Comparison of ENCODE assay signal across 8 cellular contexts in the genomic region with DNA sequence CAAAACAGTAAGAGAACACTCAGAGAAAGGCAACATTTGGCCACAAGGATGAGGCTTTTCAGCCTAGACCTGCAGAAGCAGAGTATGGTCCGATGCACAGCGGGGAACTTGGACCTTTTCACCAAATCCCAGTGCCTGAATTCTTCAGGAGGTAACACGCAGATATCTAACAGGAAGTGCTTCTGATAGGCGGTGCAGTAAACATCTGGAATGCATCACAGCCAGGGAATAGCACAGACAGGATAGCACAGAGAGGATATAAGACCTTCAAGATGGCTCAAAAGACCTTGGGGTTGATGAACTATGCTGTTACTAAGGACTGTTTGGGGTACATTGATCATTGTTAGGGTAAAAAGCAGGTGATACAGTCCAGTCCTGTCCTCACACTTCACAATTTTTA. TPM values are rescaled to one million over a fixed set of nuclear protein-coding genes. Genes with fewer than 3 reads are reported as not detected.
A peak's percentile ranks its signal among the peaks of the same experiment; 100 is the strongest.
DNase-seq lines count a peak whose midpoint lies in the region; ATAC-seq, FAIRE-seq and TF ChIP-seq lines count a peak whose summit lies in the region.

No MANE protein-coding gene starts in this region.

- H3K4me3 Mint-ChIP-seq in memory B cell, result peak overlapping the region; percentile 97

- no peak for DNase-seq in heart left ventricle
- no peak for DNase-seq in left ventricle myocardium superior
- no peak for DNase-seq in K562 (ENCODE audit: extremely low read depth in 1 of 4, low spot score in 3 of 4)
- DNase-seq in memory B cell (ENCODE audit: low spot score in 2 of 2), result no peak
- no peak for DNase-seq in dermis blood vessel endothelial cell
- no peak for DNase-seq in T1000 (lab: John Stamatoyannopoulos, UW)
- no peak for DNase-seq in COLO829 (ENCODE audit: low spot score)

- POLR2A ChIA-PET in K562 (lab: Yijun Ruan, JAX), result interaction anchor here (1.1 to 1.3 kb wide), 2 partner anchors 34 to 72 kb away, joined by 3 to 5 read pairs; no protein-coding TSS in a partner anchor

- no peaks in the 10 kb centered on the region for H3K9me3 Mint-ChIP-seq in memory B cell

- H3K27me3 Mint-ChIP-seq in memory B cell, result no peaks in the 10 kb centered on the region

- FAIRE-seq in K562 (lab: Jason Lieb, UNC), result no peak

- BruUV-seq in K562 (replicated peaks; lab: Mats Ljungman, UMichigan), result no TSS peak

- CTCF ChIA-PET in K562 (lab: Yijun Ruan, JAX; ENCODE audit: low intra/inter-chr PET ratio), result no interaction called here

- intact Hi-C loops in heart left ventricle (cut with DNase I) (loop anchor here in 8 of 10 donors (2.0 to 10.0 kb wide), 6 partner anchors 55 to 129 kb away; partner anchors contain the start of genes ASTL (in 4 of the 8), STARD7 (in 3 of the 8) and DUSP2 (in 1 of the 8)), left ventricle myocardium superior (cut with micrococcal nuclease) (no loop called here), K562 (cut with micrococcal nuclease) (loop anchor here (10.0 kb wide), 1 partner anchor 241 kb away; the partner anchor contains the start of gene NEURL3)

- H3K4me1 ChIP-seq in heart left ventricle (peaks cover 33 to 75% (median 68%) of the 10 kb centered on the region in 12 donors), K562 (replicated peaks in 1 of 2; ENCODE audit: control insufficient read depth in 2 of 2, insufficient read depth in 2 of 2, low read length in 2 of 2) (peaks cover 36 to 37% of the 10 kb centered on the region in 2 experiments), urinary bladder (ENCODE audit: insufficient read depth) (no peaks in the 10 kb centered on the region)

- in situ Hi-C loops in K562 (cut with MboI), result no loop called here

- H3K9me1 ChIP-seq in K562 (ENCODE audit: control insufficient read depth, insufficient read depth, low read length), result peaks cover 4% of the 10 kb centered on the region

- TF ChIP-seq CTCF in heart left ventricle (IDR thresholded peaks at IDR 0.05) (no peak), K562 (IDR thresholded peaks at IDR 0.05 in 2 of 3, conservative IDR thresholded peaks at IDR 0.05 in 1 of 3; ENCODE audit: insufficient read depth in 2 of 3, low read depth in 1 of 3, low read length in 3 of 3) (no peak)

- WGBS in heart left ventricle, 4 donors, result 17 to 24% (median 23%) methylated on average over 4 of the region's 4 CpGs
- 56% methylated on average over 4 of the region's 4 CpGs for WGBS in K562 (ENCODE audit: insufficient coverage, low coverage, missing lambda C conversion rate)
- 32% methylated on average over 4 of the region's 4 CpGs for WGBS in urinary bladder

- no peak overlapping the region for H2AFZ ChIP-seq in K562 (ENCODE audit: low read depth, low read length)

- H3K4me3 ChIP-seq in heart left ventricle, result peak overlapping the region in 11 of 12 donors; percentile 72 to 100 (median 90)
- peak overlapping the region; percentile 84; the same call in 1 of the 2 replicates for H3K4me3 ChIP-seq in K562
- peak overlapping the region; percentile 77 for H3K4me3 ChIP-seq in urinary bladder (ENCODE audit: low read depth, low read length)

- ATAC-seq in heart left ventricle (no peak), left ventricle myocardium superior (no peak), K562 (no peak), memory B cell (ENCODE audit: low read depth) (no peak)

- H3K9me3 ChIP-seq in heart left ventricle (no peaks in the 10 kb centered on the region), K562 (replicated peaks; ENCODE audit: control insufficient read depth, insufficient read depth, low read depth, low read length) (no peaks in the 10 kb centered on the region)

- H4K20me1 ChIP-seq in K562 (replicated peaks; ENCODE audit: control insufficient read depth, insufficient read depth, low read length), result 0 out of 2 replicates have a peak, but pooled peaks cover 16% of the 10 kb centered on the region

- peak overlapping the region; percentile 86 to 98 (median 95) for H3K27ac ChIP-seq in heart left ventricle
- no peak overlapping the region for H3K27ac ChIP-seq in K562 (ENCODE audit: extremely low read depth, low read depth, low read length)
- no peak overlapping the region for H3K27ac ChIP-seq in urinary bladder (ENCODE audit: low read depth)

- H3K4me1 Mint-ChIP-seq in memory B cell, result peaks cover 37% of the 10 kb centered on the region

- no peaks in the 10 kb centered on the region for H3K27me3 ChIP-seq in heart left ventricle
- no peaks in the 10 kb centered on the region for H3K27me3 ChIP-seq in K562 (ENCODE audit: control insufficient read depth in 2 of 2, insufficient read depth in 2 of 2, low read length in 2 of 2)

- H3K4me2 ChIP-seq in K562 (ENCODE audit: insufficient read depth, low read length), result peak overlapping the region; percentile 88

- no peak for TF ChIP-seq RAD21 in K562 (CRISPR knock-in tag; conservative IDR thresholded peaks at IDR 0.05 in 1 of 2, IDR thresholded peaks at IDR 0.05 in 1 of 2)

- peaks cover 8% of the 10 kb centered on the region for H3K36me3 Mint-ChIP-seq in memory B cell

- peak overlapping the region; percentile 66 to 86; a peak in 3 of 4 replicates for H3K9ac ChIP-seq in K562 (ENCODE audit: insufficient read depth in 1 of 2, low read depth in 2 of 2, low read length in 2 of 2)

- peaks cover 63% of the 10 kb centered on the region for H3K79me2 ChIP-seq in K562 (ENCODE audit: control insufficient read depth, insufficient read depth, low read length)

- H3K27ac Mint-ChIP-seq in memory B cell, result peak overlapping the region; percentile 60

- no peak for TF ChIP-seq EP300 in K562 (IDR thresholded peaks at IDR 0.05; ENCODE audit: low read length)

- H3K36me3 ChIP-seq in heart left ventricle (peaks cover 0 to 56% (median 47%) of the 10 kb centered on the region in 9 donors), K562 (ENCODE audit: control insufficient read depth, insufficient read depth, low read length) (peaks cover 54% of the 10 kb centered on the region), urinary bladder (ENCODE audit: insufficient read depth) (peaks cover 2% of the 10 kb centered on the region)

- no peak for TF ChIP-seq POLR2A in heart left ventricle (IDR thresholded peaks at IDR 0.05)
- no peak for TF ChIP-seq POLR2A in K562 (conservative IDR thresholded peaks at IDR 0.05)

RNA-seq across cellular contexts. Expression of gene TMEM127, which starts 1.7 kb away (rescaled TPM):
- total RNA-seq in heart left ventricle, result 100 to 1,000 TPM in 5 of 9 donors, 10 to 100 TPM in 4; 71.8 to 134 (median 103) TPM
- 100 to 1,000 TPM in 1 of 2 donors, 10 to 100 TPM in 1; 18.6 to 124 TPM for polyA plus RNA-seq in heart left ventricle
- total RNA-seq in left ventricle myocardium superior, result 71.2 TPM
- 14.6 and 42.7 TPM in 2 replicates for total RNA-seq in K562 (2011; cell fraction: chromatin; rRNA removed; ENCODE audit: low replicate concordance)
- 18.6 and 25.2 TPM in 2 replicates for total RNA-seq in K562 (2011; cell fraction: nucleolus; rRNA removed)
- total RNA-seq in K562 (2011; cell fraction: nucleoplasm; rRNA removed), result 23.5 and 33.2 TPM in 2 replicates
- 7.2 and 9.8 TPM in 2 replicates for total RNA-seq in K562 (2014; rRNA removed)
- total RNA-seq in K562 (2014; rRNA removed; fragmentation: Illumina TruSeq; extraction: Trizol), result 6.7 and 6.8 TPM in 2 replicates
- total RNA-seq in K562 (2015; rRNA removed; fragmentation: Illumina TruSeq; extraction: Trizol), result 10.3 and 10.7 TPM in 2 replicates
- total RNA-seq in K562 (2021), result 18.6 and 20.0 TPM in 2 replicates
- polyA plus RNA-seq in K562 (2011; rRNA removed), result 10.9 and 16.6 TPM in 2 replicates
- 10.1 and 20.0 TPM in 2 replicates for polyA plus RNA-seq in K562 (2011; cell fraction: cytosol; rRNA removed)
- polyA plus RNA-seq in K562 (2011; cell fraction: nucleus; rRNA removed), result 8.0 and 10.8 TPM in 2 replicates
- polyA plus RNA-seq in K562 (2012), result 14.1 and 20.7 TPM in 2 replicates
- polyA plus RNA-seq in K562 (2014; fragmentation: Illumina TruSeq; extraction: Trizol), result 16.6 and 17.4 TPM in 2 replicates
- polyA plus RNA-seq in K562 (2014; fragmentation: Nextera tagmentation; extraction: Ambion mirVana), result 1 to 10 TPM; 1.7 to 2.0 TPM
- 9.9 and 10.8 TPM in 2 replicates for polyA plus RNA-seq in K562 (2014; rRNA removed)
- polyA minus RNA-seq in K562 (2011; rRNA and poly(A)+ RNA removed), result 12.4 and 14.8 TPM in 2 replicates
- 8.3 and 14.1 TPM in 2 replicates for polyA minus RNA-seq in K562 (2011; cell fraction: cytosol; rRNA and poly(A)+ RNA removed)
- 4.8 and 7.8 TPM in 2 replicates for polyA minus RNA-seq in K562 (2011; cell fraction: nucleus; rRNA and poly(A)+ RNA removed)
- 13.4 TPM for total RNA-seq in urinary bladder
- 47.6 TPM for polyA plus RNA-seq in urinary bladder
- 24.7 and 32.0 TPM in 2 replicates for total RNA-seq in dermis blood vessel endothelial cell

RNA-seq across cellular contexts. Expression of gene CIAO1, which starts 1.9 kb away (rescaled TPM):
- total RNA-seq in heart left ventricle (100 to 1,000 TPM in 2 of 9 donors, 10 to 100 TPM in 7; 57.7 to 109 (median 68.7) TPM), left ventricle myocardium superior (63.1 TPM), K562 (2014; rRNA removed) (121 and 182 TPM in 2 replicates), K562 (2014; rRNA removed; fragmentation: Illumina TruSeq; extraction: Trizol) (64.7 and 78.7 TPM in 2 replicates), K562 (2015; rRNA removed; fragmentation: Illumina TruSeq; extraction: Trizol) (85.4 and 89.7 TPM in 2 replicates), K562 (2021) (92.8 and 94.3 TPM in 2 replicates), urinary bladder (52.4 TPM), dermis blood vessel endothelial cell (72.6 and 120 TPM in 2 replicates)
- polyA plus RNA-seq in heart left ventricle (10 to 100 TPM; 20.5 to 94.0 TPM), K562 (2011; rRNA removed) (102 and 122 TPM in 2 replicates), K562 (2014; fragmentation: Illumina TruSeq; extraction: Trizol) (94.2 and 104 TPM in 2 replicates), K562 (2014; fragmentation: Nextera tagmentation; extraction: Ambion mirVana) (10 to 100 TPM; 11.4 to 19.2 TPM), K562 (2014; rRNA removed) (145 and 156 TPM in 2 replicates), urinary bladder (60.3 TPM)
- 65.3 and 99.0 TPM in 2 replicates for total RNA-seq in K562 (2011; cell fraction: chromatin; rRNA removed; ENCODE audit: low replicate concordance)
- 78.5 and 85.1 TPM in 2 replicates for total RNA-seq in K562 (2011; cell fraction: nucleolus; rRNA removed)
- 62.5 and 66.0 TPM in 2 replicates for total RNA-seq in K562 (2011; cell fraction: nucleoplasm; rRNA removed)
- polyA plus RNA-seq in K562 (2011; cell fraction: cytosol; rRNA removed), result 151 and 245 TPM in 2 replicates
- 122 and 181 TPM in 2 replicates for polyA plus RNA-seq in K562 (2011; cell fraction: nucleus; rRNA removed)
- 74.5 and 74.6 TPM in 2 replicates for polyA plus RNA-seq in K562 (2012)
- polyA minus RNA-seq in K562 (2011; rRNA and poly(A)+ RNA removed), result 72.8 and 90.4 TPM in 2 replicates
- polyA minus RNA-seq in K562 (2011; cell fraction: cytosol; rRNA and poly(A)+ RNA removed), result 30.5 and 44.8 TPM in 2 replicates
- polyA minus RNA-seq in K562 (2011; cell fraction: nucleus; rRNA and poly(A)+ RNA removed), result 45.0 and 45.4 TPM in 2 replicates

RNA-seq across cellular contexts. Expression of gene SNRNP200, which starts 41.3 kb away (rescaled TPM):
- total RNA-seq in heart left ventricle (10 to 100 TPM; 54.6 to 85.5 (median 66.6) TPM), left ventricle myocardium superior (55.3 TPM), K562 (2014; rRNA removed) (76.1 and 87.5 TPM in 2 replicates), K562 (2014; rRNA removed; fragmentation: Illumina TruSeq; extraction: Trizol) (66.5 and 77.9 TPM in 2 replicates), K562 (2015; rRNA removed; fragmentation: Illumina TruSeq; extraction: Trizol) (94.4 and 95.0 TPM in 2 replicates), K562 (2021) (188 and 210 TPM in 2 replicates), urinary bladder (58.3 TPM), dermis blood vessel endothelial cell (56.8 and 113 TPM in 2 replicates)
- polyA plus RNA-seq in heart left ventricle (10 to 100 TPM; 38.8 to 71.2 TPM), K562 (2011; rRNA removed) (191 and 199 TPM in 2 replicates), K562 (2014; fragmentation: Illumina TruSeq; extraction: Trizol) (224 and 231 TPM in 2 replicates), K562 (2014; fragmentation: Nextera tagmentation; extraction: Ambion mirVana) (100 to 1,000 TPM in 1 of 2 experiments, 10 to 100 TPM in 1; 87.9 to 155 TPM), K562 (2014; rRNA removed) (171 and 181 TPM in 2 replicates), urinary bladder (107 TPM)
- 357 and 597 TPM in 2 replicates for total RNA-seq in K562 (2011; cell fraction: chromatin; rRNA removed; ENCODE audit: low replicate concordance)
- total RNA-seq in K562 (2011; cell fraction: nucleolus; rRNA removed), result 292 and 296 TPM in 2 replicates
- 272 and 298 TPM in 2 replicates for total RNA-seq in K562 (2011; cell fraction: nucleoplasm; rRNA removed)
- polyA plus RNA-seq in K562 (2011; cell fraction: cytosol; rRNA removed), result 297 and 335 TPM in 2 replicates
- 314 and 395 TPM in 2 replicates for polyA plus RNA-seq in K562 (2011; cell fraction: nucleus; rRNA removed)
- polyA plus RNA-seq in K562 (2012), result 148 and 177 TPM in 2 replicates
- polyA minus RNA-seq in K562 (2011; rRNA and poly(A)+ RNA removed), result 329 and 491 TPM in 2 replicates
- 205 and 221 TPM in 2 replicates for polyA minus RNA-seq in K562 (2011; cell fraction: cytosol; rRNA and poly(A)+ RNA removed)
- 92.2 and 124 TPM in 2 replicates for polyA minus RNA-seq in K562 (2011; cell fraction: nucleus; rRNA and poly(A)+ RNA removed)

RNA-seq across cellular contexts. Expression of gene STARD7, which starts 55.5 kb away (rescaled TPM):
- total RNA-seq in heart left ventricle (100 to 1,000 TPM; 148 to 526 (median 188) TPM), left ventricle myocardium superior (214 TPM), K562 (2014; rRNA removed) (147 and 306 TPM in 2 replicates), K562 (2014; rRNA removed; fragmentation: Illumina TruSeq; extraction: Trizol) (173 and 193 TPM in 2 replicates), K562 (2015; rRNA removed; fragmentation: Illumina TruSeq; extraction: Trizol) (170 and 173 TPM in 2 replicates), K562 (2021) (192 and 196 TPM in 2 replicates), urinary bladder (80.7 TPM), dermis blood vessel endothelial cell (284 and 301 TPM in 2 replicates)
- polyA plus RNA-seq in heart left ventricle (100 to 1,000 TPM in 1 of 2 donors, 10 to 100 TPM in 1; 58.3 to 520 TPM), K562 (2011; rRNA removed) (95.3 and 108 TPM in 2 replicates), K562 (2014; fragmentation: Illumina TruSeq; extraction: Trizol) (136 and 145 TPM in 2 replicates), K562 (2014; fragmentation: Nextera tagmentation; extraction: Ambion mirVana) (100 to 1,000 TPM in 1 of 2 experiments, 10 to 100 TPM in 1; 90.9 to 140 TPM), K562 (2014; rRNA removed) (103 and 122 TPM in 2 replicates), urinary bladder (49.4 TPM)
- 162 and 181 TPM in 2 replicates for total RNA-seq in K562 (2011; cell fraction: chromatin; rRNA removed; ENCODE audit: low replicate concordance)
- total RNA-seq in K562 (2011; cell fraction: nucleolus; rRNA removed), result 102 and 117 TPM in 2 replicates
- 122 and 139 TPM in 2 replicates for total RNA-seq in K562 (2011; cell fraction: nucleoplasm; rRNA removed)
- 41.7 and 76.2 TPM in 2 replicates for polyA plus RNA-seq in K562 (2011; cell fraction: cytosol; rRNA removed)
- 118 and 127 TPM in 2 replicates for polyA plus RNA-seq in K562 (2011; cell fraction: nucleus; rRNA removed)
- 80.3 and 106 TPM in 2 replicates for polyA plus RNA-seq in K562 (2012)
- 143 and 146 TPM in 2 replicates for polyA minus RNA-seq in K562 (2011; rRNA and poly(A)+ RNA removed)
- polyA minus RNA-seq in K562 (2011; cell fraction: cytosol; rRNA and poly(A)+ RNA removed), result 72.4 and 78.6 TPM in 2 replicates
- polyA minus RNA-seq in K562 (2011; cell fraction: nucleus; rRNA and poly(A)+ RNA removed), result 76.7 and 83.3 TPM in 2 replicates

Comparison
In these comparisons a context has a peak if more than half of its experiments do, and no peak if none do; other contexts are left out.
1. H3K27ac ChIP-seq: peak in heart left ventricle (12 of 12); none in K562 (single experiment) and urinary bladder (single experiment).
2. Peak in every context shown above with its lines, with median percentiles within 50 percentile points of each other: H3K4me3 ChIP-seq.